ENCODE assay signal across 8 cellular contexts in the genomic region with DNA sequence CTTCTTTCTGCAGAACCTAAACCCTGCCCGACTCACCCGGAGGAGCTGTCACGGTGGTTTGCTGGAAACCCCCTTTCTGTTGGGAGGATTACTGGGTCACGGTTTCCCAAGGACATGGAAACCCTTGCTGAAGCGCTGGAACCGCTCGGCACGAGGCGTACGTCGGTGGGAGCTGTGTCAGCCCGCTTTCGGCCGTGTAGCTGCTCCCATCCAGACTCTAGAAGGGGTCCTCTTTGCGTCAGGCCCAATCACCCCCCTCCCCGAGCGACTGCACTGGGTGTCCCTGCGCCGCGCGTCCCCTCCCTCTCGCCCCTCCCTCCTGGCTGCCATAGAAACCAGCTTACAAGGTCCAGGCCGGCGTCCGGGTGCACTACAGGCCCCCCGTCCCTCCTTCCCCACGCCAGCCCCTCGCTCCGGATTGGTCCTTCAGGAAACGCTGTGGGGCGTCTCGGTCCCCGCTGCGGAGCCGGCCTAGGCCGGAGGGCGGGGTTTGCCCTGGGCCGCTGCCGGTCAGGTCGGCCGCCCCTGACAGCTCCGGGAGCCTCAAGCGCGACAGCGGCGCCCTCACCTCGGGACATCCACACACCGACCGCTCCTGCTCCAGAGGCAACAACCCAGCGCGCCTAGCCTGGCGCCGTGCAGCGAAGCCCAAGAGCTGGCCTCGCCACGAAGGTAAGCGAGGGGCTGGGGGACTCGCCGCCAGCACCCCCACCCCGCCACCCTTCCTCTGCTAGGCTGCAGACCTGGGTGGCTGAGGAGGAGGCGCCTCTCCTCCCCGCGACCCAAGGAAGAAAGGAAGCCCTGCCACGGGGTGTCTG. TPM values are rescaled to one million over a fixed set of nuclear protein-coding genes. Genes with fewer than 3 reads are reported as not detected.
DNase-seq lines count a peak whose midpoint lies in the region; ATAC-seq, FAIRE-seq and TF ChIP-seq lines count a peak whose summit lies in the region.

A gene (plus strand): TSS at position 486 of the 818 bp plus-strand sequence. CDS start 53,551 bp downstream, outside the sequence.

- H2AFZ ChIP-seq in neuronal stem cell (ENCODE audit: low read length) = peak within 1 kb of the TSS; percentile 89

- peak within 1 kb of the TSS; percentile 78 for H3K23ac ChIP-seq in neuronal stem cell (ENCODE audit: low read depth, low read length, poor library complexity)

- peak within 1 kb of the TSS; percentile 31 for H3K14ac ChIP-seq in neuronal stem cell (ENCODE audit: low read length)

- no peak within 1 kb of the TSS for H2BK120ac ChIP-seq in neuronal stem cell (ENCODE audit: low read depth, low read length)

- intact Hi-C loops in transverse colon (cut with DNase I; ENCODE audit: low total_unique reads) = no loop called here

- H2BK12ac ChIP-seq in neuronal stem cell (ENCODE audit: low read length) = no peak within 1 kb of the TSS

- H3K4me1 ChIP-seq in A549 = peaks cover 6% of the 10 kb centered on the region
- H3K4me1 ChIP-seq in neuronal stem cell (ENCODE audit: control insufficient read depth in 2 of 2, insufficient read depth in 1 of 2, low read depth in 1 of 2, low read length in 2 of 2) = peaks cover 8 to 23% of the 10 kb centered on the region in 2 donors
- peaks cover 7 to 25% (median 17%) of the 10 kb centered on the region in 4 donors for H3K4me1 ChIP-seq in transverse colon

- TF ChIP-seq POLR2A in A549 (IDR thresholded peaks at IDR 0.05; ENCODE audit: low read length) (no peak), transverse colon (IDR thresholded peaks at IDR 0.05) (no peak)

- H3K4me3 ChIP-seq in A549 (peak within 1 kb of the TSS; percentile 61), neuronal stem cell (ENCODE audit: low read length in 2 of 2) (peak within 1 kb of the TSS; percentile 52 to 75), transverse colon (peak within 1 kb of the TSS; percentile 30 to 71 (median 48))

- POLR2A ChIA-PET in A549 (lab: Yijun Ruan, JAX) = interaction anchor here (3.2 kb wide), 1 partner anchor 71 kb away, joined by 21 read pairs; a partner anchor contains a TSS

- in situ Hi-C loops in transverse colon (cut with MboI; ENCODE audit: low pct_ligation_motif_present in 1 of 4, low pct_unique_long_range_greater_than_20kb in 1 of 4, low sequenced_read_pairs in 3 of 4) = no loop called here

- 36% methylated on average over 14 of the region's 64 CpGs for WGBS in A549 (ENCODE audit: missing lambda C conversion rate)
- WGBS in neuronal stem cell (ENCODE audit: extremely low coverage in 2 of 2, insufficient read length in 2 of 2, insufficient replicate concordance in 1 of 2), 2 donors = no CpG with 5 or more reads among the region's 64 CpGs
- WGBS in transverse colon (ENCODE audit: low coverage in 1 of 2), 2 donors = 2% methylated on average over 61 of the region's 64 CpGs; no CpG with 5 or more reads in 1 of the 2 donors

- DNase-seq in A549 (ENCODE audit: low read depth in 1 of 2, low spot score in 1 of 2) (peak; percentile 32 to 38), NCI-H774 (lab: John Stamatoyannopoulos, UW) (peak; percentile 72), germinal center (ENCODE audit: low spot score) (peak; percentile 66), neuronal stem cell (ENCODE audit: low spot score) (peak; percentile 65), transverse colon (peak; percentile 62)
- DNase-seq in activated naive CD4-positive, alpha-beta T cell treated with Interleukin-2 at 50 U/mL for 16 hours = peak; percentile 41

- H3K9me3 ChIP-seq in A549 (no peaks in the 10 kb centered on the region), neuronal stem cell (replicated peaks in 1 of 2; ENCODE audit: control insufficient read depth in 2 of 2, insufficient read depth in 1 of 2, low read depth in 1 of 2, low read length in 2 of 2) (no peaks in the 10 kb centered on the region), transverse colon (no peaks in the 10 kb centered on the region)

- H3K4ac ChIP-seq in neuronal stem cell (ENCODE audit: low read length) = no peak within 1 kb of the TSS

- ATAC-seq in A549 = peak; percentile 77 to 87
- ATAC-seq in GM18858 (IDR thresholded peaks at IDR 0.05; ENCODE audit: unreplicated experiment) = peak; percentile 50
- ATAC-seq in HG03039 (IDR thresholded peaks at IDR 0.05; ENCODE audit: unreplicated experiment) = peak; percentile 77

- no peaks in the 10 kb centered on the region for H3K36me3 ChIP-seq in neuronal stem cell (replicated peaks in 1 of 2; ENCODE audit: control insufficient read depth in 2 of 2, insufficient read depth in 2 of 2, low read length in 2 of 2)
- no peaks in the 10 kb centered on the region for H3K36me3 ChIP-seq in transverse colon

- peak within 1 kb of the TSS; percentile 89 for H3K9ac ChIP-seq in neuronal stem cell (ENCODE audit: low read depth, low read length, poor library complexity)

- FAIRE-seq in A549 (lab: Jason Lieb, UNC) = no peak

- H3K18ac ChIP-seq in neuronal stem cell (ENCODE audit: low read length) = peak within 1 kb of the TSS; percentile 78

- peaks cover 1% of the 10 kb centered on the region for H3K79me1 ChIP-seq in neuronal stem cell (ENCODE audit: low read depth, low read length)

- peak within 1 kb of the TSS; percentile 96 for H3K4me2 ChIP-seq in A549
- H3K4me2 ChIP-seq in neuronal stem cell (ENCODE audit: insufficient read depth, low read length, poor library complexity, severe bottlenecking) = peak within 1 kb of the TSS; percentile 97

- H2BK15ac ChIP-seq in neuronal stem cell (ENCODE audit: low read length) = no peak within 1 kb of the TSS

- TF ChIP-seq EP300 in A549 (IDR thresholded peaks at IDR 0.05) = no peak
- no peak for TF ChIP-seq EP300 in transverse colon (IDR thresholded peaks at IDR 0.05; ENCODE audit: low read depth)

- H3K27ac ChIP-seq in A549 (peak within 1 kb of the TSS; percentile 23 to 71; a peak in 5 of 6 replicates), neuronal stem cell (replicated peaks; ENCODE audit: low read length) (no peak within 1 kb of the TSS), transverse colon (peak within 1 kb of the TSS; percentile 40 to 55 (median 50))

- H4K91ac ChIP-seq in neuronal stem cell (ENCODE audit: low read depth, low read length, poor library complexity) = no peak within 1 kb of the TSS

- H3K27me3 ChIP-seq in neuronal stem cell (ENCODE audit: control insufficient read depth in 3 of 3, insufficient read depth in 3 of 3, low read depth in 1 of 3, low read length in 3 of 3) = peaks cover 5 to 19% (median 11%) of the 10 kb centered on the region in 3 experiments
- H3K27me3 ChIP-seq in transverse colon = peaks cover 23% of the 10 kb centered on the region

- H2BK5ac ChIP-seq in neuronal stem cell (ENCODE audit: low read length) = no peak within 1 kb of the TSS

- no peak within 1 kb of the TSS for H4K8ac ChIP-seq in neuronal stem cell (ENCODE audit: low read depth, low read length)

- TF ChIP-seq CTCF in A549 (IDR thresholded peaks at IDR 0.05) (no peak), transverse colon (IDR thresholded peaks at IDR 0.05) (no peak)

- TF ChIP-seq RAD21 in A549 (conservative IDR thresholded peaks at IDR 0.05 in 1 of 2, IDR thresholded peaks at IDR 0.05 in 1 of 2) = no peak

- CTCF ChIA-PET in A549 (lab: Yijun Ruan, JAX) = interaction anchor here (0.6 to 1.9 kb wide), 3 partner anchors 35 to 120 kb away, joined by 3 to 4 read pairs (median 3); no protein-coding TSS in a partner anchor

- H2AK5ac ChIP-seq in neuronal stem cell (ENCODE audit: low read depth, low read length) = no peak within 1 kb of the TSS

TF ChIP-seq in A549, 52 proteins besides CTCF, POLR2A, EP300 and RAD21:
- TF ChIP-seq ZSCAN20 (CRISPR knock-in tag; IDR thresholded peaks at IDR 0.05) (no peak), TP53 (CRISPR knock-in tag; IDR thresholded peaks at IDR 0.05) (no peak)
- TF ChIP-seq, protein P1, sequence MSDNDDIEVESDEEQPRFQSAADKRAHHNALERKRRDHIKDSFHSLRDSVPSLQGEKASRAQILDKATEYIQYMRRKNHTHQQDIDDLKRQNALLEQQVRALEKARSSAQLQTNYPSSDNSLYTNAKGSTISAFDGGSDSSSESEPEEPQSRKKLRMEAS (IDR thresholded peaks at IDR 0.05) = peak; percentile 20; the same call in 1 of the 2 replicates

RNA-seq across cellular contexts. Expression of the gene that starts here (rescaled TPM):
- polyA plus RNA-seq in A549 (2011; rRNA removed) (0.23 and 0.26 TPM in 2 replicates), A549 (2017; fragmentation: RNase III; extraction: RNeasy Plus Mini Kit Qiagen cat#74134 plus additional on column Dnase treatment) (0.06 to 0.33 TPM (median 0.10 TPM) in 3 replicates)
- 0.12 and 0.17 TPM in 2 replicates for polyA plus RNA-seq in A549 (2012; cell fraction: cytosol; rRNA removed)
- 0.21 and 0.22 TPM in 2 replicates for polyA plus RNA-seq in A549 (2012; cell fraction: nucleus; rRNA removed)
- 0.24 and 0.62 TPM in 2 replicates for polyA minus RNA-seq in A549 (2011; rRNA and poly(A)+ RNA removed)
- polyA plus RNA-seq in neuronal stem cell (2013, experiment 1 of 2) = 0.06 TPM
- polyA plus RNA-seq in neuronal stem cell (2013, experiment 2 of 2) = not detected
- under 1 TPM in 1 of 4 donors, not detected in 3; 0.32 TPM for total RNA-seq in transverse colon

Comparison
In these comparisons a context has a peak if more than half of its experiments do, and no peak if none do; other contexts are left out.
1. Peak in DNase-seq, ATAC-seq, H3K4me3 ChIP-seq, H3K27ac ChIP-seq and H3K4me2 ChIP-seq in A549; RNA of the gene not detected or under 1 TPM.
2. Peak in DNase-seq, H3K4me3 ChIP-seq and H3K27ac ChIP-seq in transverse colon; RNA of the gene not detected or under 1 TPM.